Comparison of ENCODE assay signal across 24 cellular contexts in genomic region chr2:208248601-208249000, GRCh38. TPM values are rescaled to one million over a fixed set of nuclear protein-coding genes. Genes with fewer than 3 reads are reported as not detected.
DNase-seq lines count a peak whose midpoint lies in the region; ATAC-seq, FAIRE-seq and TF ChIP-seq lines count a peak whose summit lies in the region.
"Had no signal": no experiment of that assay in that cellular context is flagged by ENCODE, and none has a peak within 500 bp of the region (broad histone marks: within the 10 kb centered on the region; RNA-seq: fewer than 3 reads in every experiment).

No MANE protein-coding gene starts in this region.

- ATAC-seq in HepG2 = no peak
- ATAC-seq in right lobe of liver = no peak
- ATAC-seq: A549; CD8-positive, alpha-beta T cell had no signal

- H3K36me3 ChIP-seq in HepG2 (replicated peaks in 1 of 2; ENCODE audit: control insufficient read depth in 1 of 2, insufficient read depth in 2 of 2, low read length in 2 of 2) = peaks cover 17 to 89% of the 10 kb centered on the region in 2 experiments
- H3K36me3 ChIP-seq in right lobe of liver = peaks cover 0 to 92% (median 11%) of the 10 kb centered on the region in 4 donors
- peaks cover 74% of the 10 kb centered on the region for H3K36me3 ChIP-seq in Loucy (ENCODE audit: insufficient read depth, low read length)
- H3K36me3 ChIP-seq in subcutaneous abdominal adipose tissue (ENCODE audit: control insufficient read depth in 5 of 5, insufficient read depth in 5 of 5, low read length in 5 of 5) = peaks cover 18 to 53% (median 37%) of the 10 kb centered on the region in 5 donors
- peaks cover 3 to 98% (median 50%) of the 10 kb centered on the region in 6 donors for H3K36me3 ChIP-seq in spleen
- H3K36me3 ChIP-seq in A673 (ENCODE audit: insufficient read depth, low read length, poor library complexity, severe bottlenecking) = peaks cover 98% of the 10 kb centered on the region

- CTCF ChIA-PET in HepG2 (lab: Yijun Ruan, JAX; ENCODE audit: low intra/inter-chr PET ratio, low total read pairs) (no interaction called here), A673 (lab: Charles Lee) (no interaction called here)

- intact Hi-C loops in HepG2 (cut with micrococcal nuclease; ENCODE audit: unreplicated experiment) = no loop called here
- intact Hi-C loops in right lobe of liver (cut with DNase I) = no loop called here
- intact Hi-C loops in spleen (cut with DNase I; ENCODE audit: low total_unique reads) = no loop called here
- intact Hi-C loops in A673 (cut with micrococcal nuclease; ENCODE audit: unreplicated experiment) = no loop called here

- H3K27ac ChIP-seq in HepG2 (ENCODE audit: extremely low read length, insufficient read depth, low read length) (no peak overlapping the region), right lobe of liver (no peak overlapping the region), subcutaneous abdominal adipose tissue (ENCODE audit: low read depth, low read length) (peak overlapping the region; percentile 93), spleen (no peak overlapping the region), A673 (ENCODE audit: low read depth, low read length, poor library complexity, severe bottlenecking) (no peak overlapping the region)
- H3K27ac ChIP-seq: 22Rv1; A549; BLaER1 treated with 17β-estradiol and CSF1 and Interleukin-3, amounts not matched to agents 10 nM and 100 nM had no signal

- peaks cover 71% of the 10 kb centered on the region for H3K4me1 ChIP-seq in HepG2 (ENCODE audit: insufficient read depth, low read length)
- H3K4me1 ChIP-seq in right lobe of liver = peaks cover 0 to 71% (median 33%) of the 10 kb centered on the region in 4 donors
- peaks cover 72% of the 10 kb centered on the region for H3K4me1 ChIP-seq in Loucy (ENCODE audit: insufficient read depth, low read length, poor library complexity, severe bottlenecking)
- peaks cover under 1 to 90% (median 68%) of the 10 kb centered on the region in 5 donors for H3K4me1 ChIP-seq in subcutaneous abdominal adipose tissue (ENCODE audit: control insufficient read depth in 5 of 5, insufficient read depth in 5 of 5, low read length in 5 of 5)
- peaks cover 10 to 57% (median 40%) of the 10 kb centered on the region in 6 donors for H3K4me1 ChIP-seq in spleen
- peaks cover 7% of the 10 kb centered on the region for H3K4me1 ChIP-seq in A673 (ENCODE audit: insufficient read depth, low read length, poor library complexity, severe bottlenecking)
- H3K4me1 ChIP-seq: BE2C had no signal

- no peak for FAIRE-seq in HepG2 (lab: Jason Lieb, UNC)
- FAIRE-seq: A549, D721Med, G401.6, GM12891 had no signal

- no peak overlapping the region for H2AFZ ChIP-seq in HepG2 (ENCODE audit: low read length)
- no peak overlapping the region for H2AFZ ChIP-seq in Loucy (ENCODE audit: low read length)

- TF ChIP-seq EP300 in HepG2 (IDR thresholded peaks at IDR 0.05; ENCODE audit: low read depth in 2 of 2, low read length in 2 of 2) (no peak), HepG2 (CRISPR knock-in tag; IDR thresholded peaks at IDR 0.05; ENCODE audit: borderline replicate concordance) (no peak)

- no peaks in the 10 kb centered on the region for H3F3A ChIP-seq in Loucy (ENCODE audit: low read depth)

- in situ Hi-C loops in HepG2 (cut with HindIII; ENCODE audit: extremely low pct_ligation_motif_present, low pct_unique_long_range_greater_than_20kb) = no loop called here

- no peak for TF ChIP-seq RAD21 in HepG2 (CRISPR knock-in tag; IDR thresholded peaks at IDR 0.05)

- POLR2A ChIA-PET in HepG2 (lab: Yijun Ruan, JAX) = interaction anchor here (1.0 kb wide), 1 partner anchor 16 kb away, joined by 3 read pairs; no protein-coding TSS in a partner anchor
- POLR2A ChIA-PET in A673 (lab: Charles Lee; ENCODE audit: low non-redundant PET) = no interaction called here

- TF ChIP-seq POLR2A in HepG2 (IDR thresholded peaks at IDR 0.05; ENCODE audit: insufficient read depth in 1 of 2, low read depth in 2 of 2, low read length in 2 of 2) (peak; percentile 24 to 37; a peak in 1 of 4 replicates), right lobe of liver (IDR thresholded peaks at IDR 0.05) (no peak), spleen (IDR thresholded peaks at IDR 0.05) (no peak)

- no peaks in the 10 kb centered on the region for H3K27me3 ChIP-seq in HepG2 (ENCODE audit: control insufficient read depth in 1 of 2, insufficient read depth in 2 of 2, low read length in 2 of 2)
- H3K27me3 ChIP-seq in right lobe of liver = no peaks in the 10 kb centered on the region
- no peaks in the 10 kb centered on the region for H3K27me3 ChIP-seq in Loucy (ENCODE audit: insufficient read depth, low read length, poor library complexity, severe bottlenecking)
- no peaks in the 10 kb centered on the region for H3K27me3 ChIP-seq in subcutaneous abdominal adipose tissue (ENCODE audit: control insufficient read depth in 5 of 5, insufficient read depth in 4 of 5, low read length in 5 of 5)
- H3K27me3 ChIP-seq in spleen (replicated peaks in 1 of 7) = no peaks in the 10 kb centered on the region
- no peaks in the 10 kb centered on the region for H3K27me3 ChIP-seq in A673 (replicated peaks; ENCODE audit: insufficient read depth, low read depth, low read length, poor library complexity)
- H3K27me3 ChIP-seq: BE2C; BLaER1 treated with 17β-estradiol and CSF1 and Interleukin-3, amounts not matched to agents 10 nM and 100 nM had no signal

- no peaks in the 10 kb centered on the region for H3K9me2 ChIP-seq in Loucy (replicated peaks; ENCODE audit: low read depth, low read length)

- H3K79me2 ChIP-seq in HepG2 (ENCODE audit: insufficient read depth, low read length) (peaks cover 33% of the 10 kb centered on the region), Loucy (ENCODE audit: insufficient read depth, low read length) (peaks cover 61% of the 10 kb centered on the region)

- H4K20me1 ChIP-seq in HepG2 (ENCODE audit: insufficient read depth, low read length) (no peaks in the 10 kb centered on the region), Loucy (ENCODE audit: insufficient read depth, low read length, poor library complexity, severe bottlenecking) (peaks cover 45% of the 10 kb centered on the region)

- no peaks in the 10 kb centered on the region for H3K9me3 ChIP-seq in HepG2 (ENCODE audit: low read length)
- no peaks in the 10 kb centered on the region for H3K9me3 ChIP-seq in right lobe of liver
- H3K9me3 ChIP-seq in Loucy (ENCODE audit: insufficient read depth, low read depth, low read length) = no peaks in the 10 kb centered on the region
- H3K9me3 ChIP-seq in subcutaneous abdominal adipose tissue (ENCODE audit: control insufficient read depth in 5 of 5, low read length in 5 of 5) = no peaks in the 10 kb centered on the region
- no peaks in the 10 kb centered on the region for H3K9me3 ChIP-seq in spleen
- H3K9me3 ChIP-seq in A673 (ENCODE audit: low read depth, low read length, poor library complexity, severe bottlenecking) = no peaks in the 10 kb centered on the region
- H3K9me3 ChIP-seq: A549; BE2C; BLaER1 treated with 17β-estradiol and CSF1 and Interleukin-3, amounts not matched to agents 10 nM and 100 nM; Caco-2 had no signal

- TF ChIP-seq CTCF in HepG2 (CRISPR knock-in tag; IDR thresholded peaks at IDR 0.05) (no peak), right lobe of liver (IDR thresholded peaks at IDR 0.05) (no peak), Loucy (conservative IDR thresholded peaks at IDR 0.05; ENCODE audit: low read length) (no peak), spleen (IDR thresholded peaks at IDR 0.05 in 8 of 11, conservative IDR thresholded peaks at IDR 0.05 in 3 of 11) (no peak), A673 (conservative IDR thresholded peaks at IDR 0.05; ENCODE audit: low read depth, low read length) (no peak)

- H3K9ac ChIP-seq in HepG2 (ENCODE audit: insufficient read depth, low read depth, low read length) = no peak overlapping the region
- no peak overlapping the region for H3K9ac ChIP-seq in Loucy (ENCODE audit: low read depth, low read length, poor library complexity, severe bottlenecking)
- no peak overlapping the region for H3K9ac ChIP-seq in subcutaneous abdominal adipose tissue (ENCODE audit: low read length in 5 of 5)
- H3K9ac ChIP-seq: BLaER1 treated with 17β-estradiol and CSF1 and Interleukin-3, amounts not matched to agents 10 nM and 100 nM had no signal

- WGBS in HepG2 (ENCODE audit: low lambda C conversion rate) = 98% methylated on average over 3 of the region's 3 CpGs
- 100% methylated on average over 3 of the region's 3 CpGs for WGBS in right lobe of liver (ENCODE audit: insufficient coverage, low coverage, low lambda C conversion rate, missing lambda C conversion rate)
- WGBS in spleen, 5 donors = 92 to 100% (median 96%) methylated on average over 3 of the region's 3 CpGs

- DNase-seq in HepG2 (ENCODE audit: low spot score) (no peak), right lobe of liver (no peak), NCI-H2227 treated with DMSO at 0.1 percent for 48 hours (lab: John Stamatoyannopoulos, UW) (peak; percentile 61), spleen (no peak), A673 (ENCODE audit: low spot score) (no peak), UCSD-AML1 (lab: John Stamatoyannopoulos, UW; ENCODE audit: unreplicated experiment) (no peak)
- DNase-seq: ACHN; BE2C; Caco-2; Calu3; CD4-positive, alpha-beta T cell; CD8-positive, alpha-beta T cell; DMS79 treated with DMSO at 0.1 percent for 48 hours; GF-D8 had no signal

- no peak overlapping the region for H3K4me2 ChIP-seq in HepG2 (ENCODE audit: low read depth, low read length)
- H3K4me2 ChIP-seq in Loucy (ENCODE audit: low read depth, low read length, poor library complexity, severe bottlenecking) = peak overlapping the region; percentile 94
- H3K4me2 ChIP-seq: A549 had no signal

- BruUV-seq in HepG2 (replicated peaks; lab: Mats Ljungman, UMichigan) = no TSS peak
- no TSS peak for BruUV-seq in A673 (replicated peaks; lab: Mats Ljungman, UMichigan)

- H3K4me3 ChIP-seq in HepG2 (replicated peaks in 1 of 3; ENCODE audit: insufficient read depth in 1 of 3, low read depth in 2 of 3, low read length in 3 of 3) (no peak overlapping the region), right lobe of liver (peak overlapping the region in 1 of 3 donors; percentile 31), Loucy (ENCODE audit: low read length, poor library complexity, severe bottlenecking) (no peak overlapping the region), subcutaneous abdominal adipose tissue (ENCODE audit: low read depth in 1 of 5, low read length in 5 of 5) (no peak overlapping the region), spleen (no peak overlapping the region), A673 (ENCODE audit: low read depth, low read length, poor library complexity, severe bottlenecking) (no peak overlapping the region)
- H3K4me3 ChIP-seq: A549; BLaER1 treated with 17β-estradiol and CSF1 and Interleukin-3, amounts not matched to agents 10 nM and 100 nM had no signal

RNA-seq across cellular contexts. Expression of gene IDH1, which starts 6.3 kb away (rescaled TPM):
- total RNA-seq in HepG2 (2016; rRNA removed; fragmentation: Illumina TruSeq; extraction: Trizol) (1,077 and 1,654 TPM in 2 replicates), right lobe of liver (100 to 1,000 TPM; 147 to 682 (median 184) TPM), spleen (100 to 1,000 TPM in 1 of 7 donors, 10 to 100 TPM in 6; 49.9 to 101 (median 88.3) TPM), A673 (2021) (191 and 196 TPM in 2 replicates)
- total RNA-seq in HepG2 (2016; cell fraction: cytosol; rRNA removed; fragmentation: Illumina TruSeq; extraction: Trizol; ENCODE audit: low read depth) = 96.9 and 104 TPM in 2 replicates
- total RNA-seq in HepG2 (2016; cell fraction: insoluble cytoplasmic fraction; rRNA removed; fragmentation: Illumina TruSeq; extraction: Trizol) = 1,083 and 1,679 TPM in 2 replicates
- 314 and 331 TPM in 2 replicates for total RNA-seq in HepG2 (2016; cell fraction: membrane; rRNA removed; fragmentation: Illumina TruSeq; extraction: Trizol)
- 500 TPM in 2 replicates for total RNA-seq in HepG2 (2016; cell fraction: nucleus; rRNA removed; fragmentation: Illumina TruSeq; extraction: Trizol)
- polyA plus RNA-seq in HepG2 (2011; rRNA removed) (258 and 312 TPM in 2 replicates), spleen (10 to 100 TPM; 26.8 to 49.3 (median 41.3) TPM)
- 157 and 214 TPM in 2 replicates for polyA plus RNA-seq in HepG2 (2011; cell fraction: cytosol; rRNA removed)
- 167 and 204 TPM in 2 replicates for polyA plus RNA-seq in HepG2 (2011; cell fraction: nucleus; rRNA removed)
- polyA plus RNA-seq in HepG2 (2012) = 217 and 288 TPM in 2 replicates
- polyA plus RNA-seq in HepG2 (2016; cell fraction: cytosol; fragmentation: Illumina TruSeq; extraction: Trizol; ENCODE audit: low read depth) = 73.2 and 78.3 TPM in 2 replicates
- polyA plus RNA-seq in HepG2 (2016; cell fraction: insoluble cytoplasmic fraction; fragmentation: Illumina TruSeq; extraction: Trizol; ENCODE audit: low read depth) = 1,387 and 1,488 TPM in 2 replicates
- 191 and 213 TPM in 2 replicates for polyA plus RNA-seq in HepG2 (2016; cell fraction: membrane; fragmentation: Illumina TruSeq; extraction: Trizol; ENCODE audit: low read depth)
- polyA plus RNA-seq in HepG2 (2016; cell fraction: nucleus; fragmentation: Illumina TruSeq; extraction: Trizol; ENCODE audit: insufficient read depth, low read depth) = 593 and 621 TPM in 2 replicates
- 68.1 and 135 TPM in 2 replicates for polyA minus RNA-seq in HepG2 (2011; rRNA and poly(A)+ RNA removed; ENCODE audit: low replicate concordance)
- 164 and 173 TPM in 2 replicates for polyA minus RNA-seq in HepG2 (2011; cell fraction: cytosol; rRNA and poly(A)+ RNA removed)
- 247 and 293 TPM in 2 replicates for polyA minus RNA-seq in HepG2 (2011; cell fraction: nucleus; rRNA and poly(A)+ RNA removed)

RNA-seq across cellular contexts. Expression of gene PIKFYVE, which starts 17.5 kb away (rescaled TPM):
- 21.7 and 24.4 TPM in 2 replicates for total RNA-seq in HepG2 (2016; rRNA removed; fragmentation: Illumina TruSeq; extraction: Trizol)
- total RNA-seq in HepG2 (2016; cell fraction: cytosol; rRNA removed; fragmentation: Illumina TruSeq; extraction: Trizol; ENCODE audit: low read depth) = 5.9 and 6.9 TPM in 2 replicates
- total RNA-seq in HepG2 (2016; cell fraction: insoluble cytoplasmic fraction; rRNA removed; fragmentation: Illumina TruSeq; extraction: Trizol) = 20.5 and 24.0 TPM in 2 replicates
- 7.4 and 8.2 TPM in 2 replicates for total RNA-seq in HepG2 (2016; cell fraction: membrane; rRNA removed; fragmentation: Illumina TruSeq; extraction: Trizol)
- 33.7 and 38.5 TPM in 2 replicates for total RNA-seq in HepG2 (2016; cell fraction: nucleus; rRNA removed; fragmentation: Illumina TruSeq; extraction: Trizol)
- polyA plus RNA-seq in HepG2 (2011; rRNA removed) = 15.8 and 20.2 TPM in 2 replicates
- polyA plus RNA-seq in HepG2 (2011; cell fraction: cytosol; rRNA removed) = 7.0 and 10.6 TPM in 2 replicates
- polyA plus RNA-seq in HepG2 (2011; cell fraction: nucleus; rRNA removed) = 21.3 and 21.9 TPM in 2 replicates
- polyA plus RNA-seq in HepG2 (2012) = 13.3 and 15.2 TPM in 2 replicates
- polyA plus RNA-seq in HepG2 (2016; cell fraction: cytosol; fragmentation: Illumina TruSeq; extraction: Trizol; ENCODE audit: low read depth) = 0.29 and 0.55 TPM in 2 replicates
- polyA plus RNA-seq in HepG2 (2016; cell fraction: insoluble cytoplasmic fraction; fragmentation: Illumina TruSeq; extraction: Trizol; ENCODE audit: low read depth) = 11.0 and 11.9 TPM in 2 replicates
- 1.1 and 1.2 TPM in 2 replicates for polyA plus RNA-seq in HepG2 (2016; cell fraction: membrane; fragmentation: Illumina TruSeq; extraction: Trizol; ENCODE audit: low read depth)
- 25.9 and 28.2 TPM in 2 replicates for polyA plus RNA-seq in HepG2 (2016; cell fraction: nucleus; fragmentation: Illumina TruSeq; extraction: Trizol; ENCODE audit: insufficient read depth, low read depth)
- polyA minus RNA-seq in HepG2 (2011; rRNA and poly(A)+ RNA removed; ENCODE audit: low replicate concordance) = 27.0 and 45.7 TPM in 2 replicates
- 23.4 and 27.2 TPM in 2 replicates for polyA minus RNA-seq in HepG2 (2011; cell fraction: cytosol; rRNA and poly(A)+ RNA removed)
- 130 and 131 TPM in 2 replicates for polyA minus RNA-seq in HepG2 (2011; cell fraction: nucleus; rRNA and poly(A)+ RNA removed)
- total RNA-seq in right lobe of liver = 10 to 100 TPM; 10.7 to 16.0 (median 13.2) TPM
- 10 to 100 TPM; 50.9 to 68.7 (median 54.2) TPM for total RNA-seq in spleen
- 1 to 10 TPM; 7.3 to 9.5 (median 9.2) TPM for polyA plus RNA-seq in spleen
- 28.8 and 32.1 TPM in 2 replicates for total RNA-seq in A673 (2021)

RNA-seq across cellular contexts. Expression of gene C2orf80, which starts 58.8 kb away (rescaled TPM):
- total RNA-seq in HepG2 (2016; rRNA removed; fragmentation: Illumina TruSeq; extraction: Trizol) (not detected in 2 replicates), right lobe of liver (not detected), spleen (not detected), A673 (2021) (not detected in 2 replicates)
- total RNA-seq in HepG2 (2016; cell fraction: cytosol; rRNA removed; fragmentation: Illumina TruSeq; extraction: Trizol; ENCODE audit: low read depth) = not detected in 2 replicates
- not detected in 2 replicates for total RNA-seq in HepG2 (2016; cell fraction: insoluble cytoplasmic fraction; rRNA removed; fragmentation: Illumina TruSeq; extraction: Trizol)
- total RNA-seq in HepG2 (2016; cell fraction: membrane; rRNA removed; fragmentation: Illumina TruSeq; extraction: Trizol) = not detected in 2 replicates
- not detected in 2 replicates for total RNA-seq in HepG2 (2016; cell fraction: nucleus; rRNA removed; fragmentation: Illumina TruSeq; extraction: Trizol)
- polyA plus RNA-seq in HepG2 (2011; rRNA removed) (not detected in 2 replicates), spleen (not detected)
- polyA plus RNA-seq in HepG2 (2011; cell fraction: cytosol; rRNA removed) = not detected in 2 replicates
- polyA plus RNA-seq in HepG2 (2011; cell fraction: nucleus; rRNA removed) = not detected in 2 replicates
- not detected in 2 replicates for polyA plus RNA-seq in HepG2 (2012)
- polyA plus RNA-seq in HepG2 (2016; cell fraction: cytosol; fragmentation: Illumina TruSeq; extraction: Trizol; ENCODE audit: low read depth) = not detected in 2 replicates
- polyA plus RNA-seq in HepG2 (2016; cell fraction: insoluble cytoplasmic fraction; fragmentation: Illumina TruSeq; extraction: Trizol; ENCODE audit: low read depth) = not detected in 2 replicates
- not detected in 2 replicates for polyA plus RNA-seq in HepG2 (2016; cell fraction: membrane; fragmentation: Illumina TruSeq; extraction: Trizol; ENCODE audit: low read depth)
- not detected in 2 replicates for polyA plus RNA-seq in HepG2 (2016; cell fraction: nucleus; fragmentation: Illumina TruSeq; extraction: Trizol; ENCODE audit: insufficient read depth, low read depth)
- not detected in 2 replicates for polyA minus RNA-seq in HepG2 (2011; rRNA and poly(A)+ RNA removed; ENCODE audit: low replicate concordance)
- not detected in 2 replicates for polyA minus RNA-seq in HepG2 (2011; cell fraction: cytosol; rRNA and poly(A)+ RNA removed)
- polyA minus RNA-seq in HepG2 (2011; cell fraction: nucleus; rRNA and poly(A)+ RNA removed) = not detected in 2 replicates
- total RNA-seq: A172; Caco-2; Calu3; CD4-positive, alpha-beta T cell; CD8-positive, alpha-beta T cell had no signal
- polyA plus RNA-seq: A549, AG04450 had no signal

Comparison
In these comparisons a context has a peak if more than half of its experiments do, and no peak if none do; other contexts are left out.
1. POLR2A ChIP-seq: peak in HepG2 (2 of 2); none in right lobe of liver (single experiment) and spleen (0 of 3).